8 cellular contexts compared by ENCODE assay signal in the genomic region with DNA sequence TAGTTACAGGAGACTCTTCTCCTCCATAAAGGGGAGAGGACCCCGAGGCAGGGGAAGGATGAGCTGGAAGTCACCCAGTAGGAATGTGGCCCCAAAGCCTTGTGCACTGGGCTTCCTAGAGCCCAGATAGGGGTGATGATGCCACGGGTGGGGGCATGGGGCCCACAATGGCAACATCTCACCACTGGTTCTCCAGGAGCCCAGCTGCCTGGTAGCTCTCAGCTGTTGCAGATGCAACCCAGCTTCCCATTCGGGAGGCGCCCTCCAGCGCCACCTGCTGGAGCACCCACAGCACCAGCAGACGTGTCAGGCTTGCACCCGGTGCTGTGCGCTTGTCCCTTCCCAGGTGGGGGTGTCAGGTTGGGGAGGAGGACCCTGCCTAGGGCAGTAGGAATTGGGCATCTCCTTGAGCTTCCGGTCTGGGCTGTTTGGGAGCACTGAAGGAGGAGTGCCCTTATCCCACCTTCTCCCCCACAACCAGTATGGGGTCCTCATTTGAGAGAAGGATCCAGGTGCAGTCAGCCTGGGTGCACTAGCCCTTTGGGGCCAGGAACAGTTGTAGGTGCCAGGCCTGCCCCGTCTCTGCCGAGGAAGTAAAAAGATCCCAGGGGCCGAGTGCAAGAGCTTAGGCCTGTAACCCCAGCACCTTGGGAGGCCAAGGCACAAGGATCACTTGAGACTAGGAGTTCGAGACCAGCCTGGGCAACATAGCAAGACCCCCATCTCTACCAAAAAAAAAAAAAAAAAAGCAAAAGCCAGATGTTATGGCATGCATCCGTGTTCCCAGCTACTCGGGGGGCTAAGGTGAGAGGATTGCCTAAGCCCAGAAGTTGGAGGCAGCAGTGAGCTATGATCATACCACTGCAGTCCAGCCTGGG. TPM values are rescaled to one million over a fixed set of nuclear protein-coding genes. Genes with fewer than 3 reads are reported as not detected.
DNase-seq lines count a peak whose midpoint lies in the region; ATAC-seq and TF ChIP-seq lines count a peak whose summit lies in the region.

No MANE protein-coding gene starts in this region.

- no TSS peak for BruUV-seq in IMR-90 (replicated peaks; lab: Mats Ljungman, UMichigan)

- H3K4me3 ChIP-seq in DND-41 (ENCODE audit: low read depth in 1 of 2, low read length in 2 of 2) (no peak overlapping the region), IMR-90 (ENCODE audit: insufficient read depth, low read depth, low read length) (no peak overlapping the region), aorta (ENCODE audit: low read length in 2 of 2) (no peak overlapping the region)

- H4K8ac ChIP-seq in IMR-90 (ENCODE audit: low read depth in 2 of 2, low read length in 2 of 2), result no peak overlapping the region

- intact Hi-C loops in IMR-90 (cut with micrococcal nuclease) (loop anchor here (1.0 kb wide), 2 partner anchors 41 to 148 kb away; no protein-coding TSS in a partner anchor), cardiac septum (cut with DNase I) (loop anchor here (5.0 kb wide), 1 partner anchor 151 kb away; no protein-coding TSS in a partner anchor), aorta (cut with DNase I) (loop anchor here in 1 of 2 donors (10.0 kb wide), 1 partner anchor 144 kb away; no protein-coding TSS in a partner anchor)

- H3K27ac ChIP-seq in DND-41 (ENCODE audit: low read length), result no peak overlapping the region
- no peak overlapping the region for H3K27ac ChIP-seq in IMR-90 (ENCODE audit: insufficient read depth, low read length)
- peak overlapping the region in 1 of 2 donors; percentile 38 for H3K27ac ChIP-seq in aorta (ENCODE audit: low read depth in 1 of 2, low read length in 2 of 2)

- no peaks in the 10 kb centered on the region for H3K9me3 Mint-ChIP-seq in activated naive CD4-positive, alpha-beta T cell treated with anti-CD3 and anti-CD28 coated beads, Interleukin-2, amount 50 U/mL, for 72 hours

- H2BK15ac ChIP-seq in IMR-90 (ENCODE audit: low read depth, low read length), result no peak overlapping the region

- H3K27ac Mint-ChIP-seq in activated naive CD4-positive, alpha-beta T cell treated with anti-CD3 and anti-CD28 coated beads, Interleukin-2, amount 50 U/mL, for 72 hours, result peak overlapping the region; percentile 22 to 82

- peak overlapping the region; percentile 52 for H2AK9ac ChIP-seq in IMR-90 (replicated peaks; ENCODE audit: low read depth, low read length, poor library complexity)

- no peak overlapping the region for H2BK20ac ChIP-seq in IMR-90 (ENCODE audit: low read depth, low read length)

- no peak overlapping the region for H2AK5ac ChIP-seq in IMR-90 (ENCODE audit: low read depth, low read length)

- H3K14ac ChIP-seq in IMR-90 (replicated peaks; ENCODE audit: low read depth, low read length), result no peak overlapping the region

- H3K36me3 ChIP-seq in DND-41 (ENCODE audit: insufficient read depth, low read length) (no peaks in the 10 kb centered on the region), IMR-90 (ENCODE audit: control insufficient read depth, insufficient read depth, low read length) (peaks cover 46% of the 10 kb centered on the region), aorta (ENCODE audit: control insufficient read depth in 1 of 2, insufficient read depth in 2 of 2, low read length in 1 of 2) (peaks cover 2 to 6% of the 10 kb centered on the region in 2 donors)

- 0 out of 2 replicates have a peak, but pooled peaks cover 3% of the 10 kb centered on the region for H3K9me1 ChIP-seq in IMR-90 (ENCODE audit: insufficient read depth, low read length)

- H3K4me1 ChIP-seq in DND-41 (ENCODE audit: insufficient read depth, low read length) (peaks cover 2% of the 10 kb centered on the region; the same call in 1 of the 2 replicates), IMR-90 (ENCODE audit: control insufficient read depth, insufficient read depth, low read length) (no peaks in the 10 kb centered on the region; the same call in 1 of the 2 replicates), aorta (ENCODE audit: control insufficient read depth in 1 of 2, insufficient read depth in 2 of 2, low read length in 2 of 2) (no peaks in the 10 kb centered on the region)

- H3K4me2 ChIP-seq in DND-41 (ENCODE audit: insufficient read depth, low read length) (no peak overlapping the region), IMR-90 (ENCODE audit: low read depth, low read length) (no peak overlapping the region)

- H3K56ac ChIP-seq in IMR-90 (ENCODE audit: extremely low read depth, insufficient read depth, low read length), result no peak overlapping the region

- H3K27me3 ChIP-seq in DND-41 (ENCODE audit: insufficient read depth, low read length, poor library complexity) (no peaks in the 10 kb centered on the region), IMR-90 (ENCODE audit: control insufficient read depth, insufficient read depth, low read length) (no peaks in the 10 kb centered on the region), aorta (ENCODE audit: control insufficient read depth in 1 of 2, insufficient read depth in 2 of 2, low read length in 1 of 2) (no peaks in the 10 kb centered on the region)

- peak; percentile 97 for ATAC-seq in DND-41 (ENCODE audit: insufficient read depth, low read depth)
- peak; percentile 84 for ATAC-seq in IMR-90 (ENCODE audit: low read depth)
- ATAC-seq in activated naive CD4-positive, alpha-beta T cell treated with anti-CD3 and anti-CD28 coated beads, Interleukin-2, amount 50 U/mL, for 72 hours, result peak; percentile 91 to 95
- peak; percentile 86 for ATAC-seq in aorta (ENCODE audit: low FRiP score)
- ATAC-seq in GM21526 (IDR thresholded peaks at IDR 0.05; ENCODE audit: low FRiP score, unreplicated experiment), result no peak

- DNase-seq in DND-41 (peak; percentile 82), IMR-90 (peak; percentile 63), SW 1271 (lab: John Stamatoyannopoulos, UW) (peak; percentile 46 to 62), cardiac septum (ENCODE audit: low spot score) (peak; percentile 93), pulmonary artery endothelial cell (ENCODE audit: low read depth, low spot score) (peak; percentile 46), aorta (peak; percentile 87 to 93)
- DNase-seq in activated naive CD4-positive, alpha-beta T cell treated with anti-CD3 and anti-CD28 coated beads, Interleukin-2, amount 50 U/mL, for 72 hours (ENCODE audit: low spot score in 2 of 2), result peak; percentile 80 to 86

- H3K9ac ChIP-seq in DND-41 (ENCODE audit: low read depth, low read length) (no peak overlapping the region), IMR-90 (ENCODE audit: low read depth, low read length) (no peak overlapping the region)

- WGBS in IMR-90 (ENCODE audit: extremely low coverage in 2 of 2, insufficient read length in 1 of 2), 2 experiments, result 80% methylated on average over 1 of the region's 15 CpGs; no CpG with 5 or more reads in 1 of the 2 experiments
- 46 to 49% methylated on average over 15 of the region's 15 CpGs for WGBS in aorta, 2 donors

- TF ChIP-seq POLR2A in IMR-90 (IDR thresholded peaks at IDR 0.05; ENCODE audit: low read depth, low read length), result no peak

- H3K79me1 ChIP-seq in IMR-90 (ENCODE audit: low read depth in 1 of 2, low read length in 2 of 2), result peaks cover 0 to 15% of the 10 kb centered on the region in 2 experiments; a peak in 1 of 4 replicates

- CTCF ChIA-PET in IMR-90 (lab: Yijun Ruan, JAX), result interaction anchor here (0.6 to 1.9 kb wide), 14 partner anchors 9 to 72 kb away, joined by 3 to 10 read pairs (median 4); partner anchors contain the start of genes CDIPT, MVP and PAGR1

- peak; percentile 99 for TF ChIP-seq CTCF in DND-41 (IDR thresholded peaks at IDR 0.05; ENCODE audit: borderline replicate concordance, extremely low read depth, low read length, poor library complexity, severe bottlenecking)
- peak; percentile 74 for TF ChIP-seq CTCF in IMR-90 (conservative IDR thresholded peaks at IDR 0.05; ENCODE audit: low read depth, low read length)

- POLR2A ChIA-PET in IMR-90 (lab: Charles Lee; ENCODE audit: unreplicated experiment), result interaction anchor here (0.6 to 1.1 kb wide), 4 partner anchors 29 to 150 kb away, joined by 3 to 6 read pairs (median 4); no protein-coding TSS in a partner anchor

- dilution Hi-C loops in IMR-90 (cut with HindIII; ENCODE audit: low sequenced_read_pairs, unreplicated experiment), result no loop called here

- no peak overlapping the region for H2BK5ac ChIP-seq in IMR-90 (ENCODE audit: low read depth, low read length, poor library complexity, severe bottlenecking)

- no peak overlapping the region for H2BK120ac ChIP-seq in IMR-90 (ENCODE audit: low read depth, low read length)

- no peaks in the 10 kb centered on the region for H3K79me2 ChIP-seq in DND-41 (ENCODE audit: insufficient read depth, low read length)

- in situ Hi-C loops in IMR-90 (cut with MboI; ENCODE audit: low sequenced_read_pairs), result no loop called here

- H3K18ac ChIP-seq in IMR-90 (ENCODE audit: low read depth, low read length), result no peak overlapping the region

- H3K23ac ChIP-seq in IMR-90 (ENCODE audit: low read depth, low read length), result no peak overlapping the region

- H4K20me1 ChIP-seq in DND-41 (ENCODE audit: insufficient read depth, low read length), result no peaks in the 10 kb centered on the region
- no peaks in the 10 kb centered on the region for H4K20me1 ChIP-seq in IMR-90 (ENCODE audit: insufficient read depth, low read length)

- no peak overlapping the region for H4K91ac ChIP-seq in IMR-90 (ENCODE audit: insufficient read depth, low read depth, low read length)

- no peaks in the 10 kb centered on the region for H3K9me3 ChIP-seq in DND-41 (ENCODE audit: insufficient read depth, low read length, severe bottlenecking)
- H3K9me3 ChIP-seq in IMR-90 (ENCODE audit: control insufficient read depth, insufficient read depth, low read length), result no peaks in the 10 kb centered on the region
- H3K9me3 ChIP-seq in aorta (ENCODE audit: control insufficient read depth, low read length), result no peaks in the 10 kb centered on the region

- no peak overlapping the region for H3K4ac ChIP-seq in IMR-90 (ENCODE audit: low read depth, low read length)

- peaks cover 4 to 12% of the 10 kb centered on the region in 2 donors for H3K36me3 Mint-ChIP-seq in activated naive CD4-positive, alpha-beta T cell treated with anti-CD3 and anti-CD28 coated beads, Interleukin-2, amount 50 U/mL, for 72 hours

- H4K5ac ChIP-seq in IMR-90 (ENCODE audit: low read depth, low read length), result no peak overlapping the region

- H2AFZ ChIP-seq in DND-41 (ENCODE audit: low read depth, low read length) (no peak overlapping the region), IMR-90 (replicated peaks; ENCODE audit: low read length, poor library complexity) (peak overlapping the region; percentile 61)

- peak; percentile 76 for TF ChIP-seq RAD21 in IMR-90 (IDR thresholded peaks at IDR 0.05; ENCODE audit: low read length)

RNA-seq across cellular contexts. Expression of gene CDIPT, which starts 14.4 kb away (rescaled TPM):
- total RNA-seq in IMR-90 (2012; rRNA removed) (47.1 and 48.3 TPM in 2 replicates), cardiac septum (73.8 TPM), pulmonary artery endothelial cell (60.3 and 88.5 TPM in 2 replicates), aorta (10 to 100 TPM; 63.6 to 81.1 TPM)
- polyA plus RNA-seq in IMR-90 (2012; rRNA removed) (100 and 111 TPM in 2 replicates), aorta (10 to 100 TPM; 60.9 to 98.0 TPM)
- 116 and 168 TPM in 2 replicates for polyA plus RNA-seq in IMR-90 (2012; cell fraction: cytosol; rRNA removed)
- 48.4 and 91.2 TPM in 2 replicates for polyA plus RNA-seq in IMR-90 (2012; cell fraction: nucleus; rRNA removed; ENCODE audit: low replicate concordance)
- total RNA-seq in activated naive CD4-positive, alpha-beta T cell treated with anti-CD3 and anti-CD28 coated beads, Interleukin-2, amount 50 U/mL, for 72 hours, result 10 to 100 TPM; 39.4 to 40.6 TPM

RNA-seq across cellular contexts. Expression of gene MVP, which starts 28.4 kb away (rescaled TPM):
- total RNA-seq in IMR-90 (2012; rRNA removed) (221 and 319 TPM in 2 replicates), cardiac septum (60.2 TPM), pulmonary artery endothelial cell (433 and 451 TPM in 2 replicates), aorta (100 to 1,000 TPM; 138 to 184 TPM)
- polyA plus RNA-seq in IMR-90 (2012; rRNA removed) (204 and 231 TPM in 2 replicates), aorta (100 to 1,000 TPM in 1 of 2 donors, 10 to 100 TPM in 1; 76.8 to 186 TPM)
- polyA plus RNA-seq in IMR-90 (2012; cell fraction: cytosol; rRNA removed), result 95.3 and 159 TPM in 2 replicates
- polyA plus RNA-seq in IMR-90 (2012; cell fraction: nucleus; rRNA removed; ENCODE audit: low replicate concordance), result 358 and 633 TPM in 2 replicates
- 100 to 1,000 TPM in 1 of 2 donors, 10 to 100 TPM in 1; 77.6 to 168 TPM for total RNA-seq in activated naive CD4-positive, alpha-beta T cell treated with anti-CD3 and anti-CD28 coated beads, Interleukin-2, amount 50 U/mL, for 72 hours

RNA-seq across cellular contexts. Expression of gene PAGR1, which starts 32.7 kb away (rescaled TPM):
- total RNA-seq in IMR-90 (2012; rRNA removed), result 10.6 and 15.3 TPM in 2 replicates
- polyA plus RNA-seq in IMR-90 (2012; rRNA removed), result 22.1 and 26.4 TPM in 2 replicates
- polyA plus RNA-seq in IMR-90 (2012; cell fraction: cytosol; rRNA removed), result 21.9 and 41.0 TPM in 2 replicates
- polyA plus RNA-seq in IMR-90 (2012; cell fraction: nucleus; rRNA removed; ENCODE audit: low replicate concordance), result 159 and 162 TPM in 2 replicates
- 10 to 100 TPM; 20.2 to 40.0 TPM for total RNA-seq in activated naive CD4-positive, alpha-beta T cell treated with anti-CD3 and anti-CD28 coated beads, Interleukin-2, amount 50 U/mL, for 72 hours
- total RNA-seq in cardiac septum, result 15.6 TPM
- total RNA-seq in pulmonary artery endothelial cell, result 17.4 and 26.1 TPM in 2 replicates
- 10 to 100 TPM; 14.9 to 29.7 TPM for total RNA-seq in aorta
- 10 to 100 TPM; 24.2 to 85.3 TPM for polyA plus RNA-seq in aorta

RNA-seq across cellular contexts. Expression of gene PRRT2, which starts 36.7 kb away (rescaled TPM):
- total RNA-seq in IMR-90 (2012; rRNA removed), result 0.90 and 1.4 TPM in 2 replicates
- 10.5 and 10.7 TPM in 2 replicates for polyA plus RNA-seq in IMR-90 (2012; rRNA removed)
- 2.2 and 2.7 TPM in 2 replicates for polyA plus RNA-seq in IMR-90 (2012; cell fraction: cytosol; rRNA removed)
- 150 and 201 TPM in 2 replicates for polyA plus RNA-seq in IMR-90 (2012; cell fraction: nucleus; rRNA removed; ENCODE audit: low replicate concordance)
- total RNA-seq in activated naive CD4-positive, alpha-beta T cell treated with anti-CD3 and anti-CD28 coated beads, Interleukin-2, amount 50 U/mL, for 72 hours, result 1 to 10 TPM; 1.4 to 5.9 TPM
- 2.1 TPM for total RNA-seq in cardiac septum
- 0.66 and 0.71 TPM in 2 replicates for total RNA-seq in pulmonary artery endothelial cell
- total RNA-seq in aorta, result 10 to 100 TPM; 10.9 to 30.6 TPM
- polyA plus RNA-seq in aorta, result 10 to 100 TPM in 1 of 2 donors, 1 to 10 TPM in 1; 5.3 to 36.6 TPM

RNA-seq across cellular contexts. Expression of gene MAZ, which starts 42.3 kb away (rescaled TPM):
- total RNA-seq in IMR-90 (2012; rRNA removed), result 113 and 127 TPM in 2 replicates
- 124 and 138 TPM in 2 replicates for polyA plus RNA-seq in IMR-90 (2012; rRNA removed)
- polyA plus RNA-seq in IMR-90 (2012; cell fraction: cytosol; rRNA removed), result 55.6 and 129 TPM in 2 replicates
- polyA plus RNA-seq in IMR-90 (2012; cell fraction: nucleus; rRNA removed; ENCODE audit: low replicate concordance), result 105 and 180 TPM in 2 replicates
- total RNA-seq in activated naive CD4-positive, alpha-beta T cell treated with anti-CD3 and anti-CD28 coated beads, Interleukin-2, amount 50 U/mL, for 72 hours, result 100 to 1,000 TPM; 285 to 386 TPM
- total RNA-seq in cardiac septum, result 72.4 TPM
- 267 and 297 TPM in 2 replicates for total RNA-seq in pulmonary artery endothelial cell
- 100 to 1,000 TPM; 109 to 127 TPM for total RNA-seq in aorta
- polyA plus RNA-seq in aorta, result 100 to 1,000 TPM; 112 to 121 TPM
